14 cellular contexts compared by ENCODE assay signal in the genomic region with DNA sequence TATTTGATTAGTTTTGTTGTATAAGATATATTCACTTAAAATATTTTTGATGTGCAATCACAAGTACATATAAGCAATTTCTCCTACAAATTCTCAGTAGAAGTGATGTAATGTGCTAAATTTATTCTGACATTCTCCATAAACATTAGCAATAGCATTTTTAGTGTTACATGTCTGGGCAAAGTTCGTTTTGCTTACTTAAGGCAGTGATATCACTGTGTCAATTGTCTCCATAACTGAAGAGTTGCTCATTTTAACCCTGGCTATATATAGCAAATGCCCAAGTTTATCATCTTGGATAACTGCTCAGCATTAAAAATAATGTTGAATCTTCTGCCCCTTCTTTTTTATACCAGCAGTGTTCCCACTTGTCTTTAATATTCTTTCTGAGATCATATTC.
"Had no signal": no experiment of that assay in that cellular context is flagged by ENCODE, and none has a peak within 500 bp of the region (broad histone marks: within the 10 kb centered on the region; RNA-seq: fewer than 3 reads in every experiment).

No MANE protein-coding gene starts in this region.

- H3K4me3 ChIP-seq: body of pancreas, ovary, right lobe of liver, SK-N-MC had no signal

- ATAC-seq: body of pancreas, right lobe of liver had no signal

- H3K4me1 ChIP-seq: body of pancreas, right lobe of liver had no signal

- DNase-seq: activated CD4-positive, alpha-beta T cell treated with anti-CD3 and anti-CD28 coated beads for 1 hour; activated CD4-positive, alpha-beta T cell treated with anti-CD3 and anti-CD28 coated beads, Interleukin-2, amount 50 U/mL, for 48 hours; activated effector memory CD4-positive, alpha-beta T cell treated with anti-CD3 and anti-CD28 coated beads, Interleukin-2, amount 50 U/mL, for 16 hours; activated T-cell treated with anti-CD3 and anti-CD28 coated beads, Interleukin-2, amount 50 U/mL, for 24 hours; body of pancreas; effector memory CD4-positive, alpha-beta T cell; hippocampal formation; left ventricle myocardium superior; ovary; right lobe of liver; stimulated activated CD4-positive, alpha-beta T cell treated with anti-CD3 and anti-CD28 coated beads, Interleukin-2, amount 100 ng/mL, for 24 hours; T-helper 1 cell had no signal

- H3K27me3 ChIP-seq: body of pancreas, ovary, right lobe of liver had no signal

- H3K36me3 ChIP-seq: ovary, right lobe of liver had no signal

- H3K9me3 ChIP-seq: body of pancreas, ovary, right lobe of liver had no signal

- H3K27ac ChIP-seq: body of pancreas, ovary, right lobe of liver, SK-N-MC, VCaP had no signal
